ENCODE assay signal across 2 cellular contexts in the genomic region with DNA sequence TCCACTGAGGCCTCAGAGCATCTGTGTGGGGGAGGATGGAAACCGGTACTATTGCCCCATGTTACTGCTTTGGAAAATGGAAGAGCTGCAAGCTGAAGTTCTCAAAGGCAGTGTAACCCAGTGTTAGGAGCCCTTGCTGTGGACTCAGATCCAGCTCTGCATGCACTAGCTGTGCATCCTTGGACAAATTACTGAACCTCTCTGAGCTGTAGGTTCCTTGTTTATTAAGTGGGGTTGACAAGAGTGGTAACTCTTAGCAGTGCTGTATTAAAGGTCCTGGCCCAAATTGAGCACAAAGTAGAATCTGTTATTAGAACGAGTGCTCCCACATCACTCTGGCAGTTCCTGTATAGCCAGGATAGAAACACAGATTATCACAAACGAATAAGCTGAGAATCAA.
A peak's percentile ranks its signal among the peaks of the same experiment; 100 is the strongest.
TF ChIP-seq lines count a peak whose summit lies in the region.

No MANE protein-coding gene starts in this region.

TF ChIP-seq in HEK293, 187 proteins besides CTCF, POLR2A, EP300 and RAD21:
- TF ChIP-seq ZNF777 (tag by site-specific recombination; IDR thresholded peaks at IDR 0.05; ENCODE audit: borderline replicate concordance) (no peak), ZNF768 (tag by site-specific recombination; IDR thresholded peaks at IDR 0.05) (0 out of 2 replicates have a peak, but pooled peaks have one; percentile 14)
TF ChIP-seq in HEK293: peak in this region for 1.

TF ChIP-seq in K562, 482 proteins besides CTCF, POLR2A, EP300 and RAD21:
- TF ChIP-seq, protein P1, sequence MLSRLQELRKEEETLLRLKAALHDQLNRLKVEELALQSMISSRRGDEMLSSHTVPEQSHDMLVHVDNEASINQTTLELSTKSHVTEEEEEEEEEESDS (CRISPR knock-in tag; IDR thresholded peaks at IDR 0.05): no peak
- no peak for TF ChIP-seq ELF2 (CRISPR knock-in tag; IDR thresholded peaks at IDR 0.05)
- TF ChIP-seq HDAC6 (IDR thresholded peaks at IDR 0.05; ENCODE audit: low read depth, low read length): no peak
- TF ChIP-seq HIVEP1 (CRISPR knock-in tag; IDR thresholded peaks at IDR 0.05): no peak
- peak; percentile 61 for TF ChIP-seq ZFP36 (IDR thresholded peaks at IDR 0.05; ENCODE audit: low read depth, low read length, partially characterized antibody)
- TF ChIP-seq, protein P2, sequence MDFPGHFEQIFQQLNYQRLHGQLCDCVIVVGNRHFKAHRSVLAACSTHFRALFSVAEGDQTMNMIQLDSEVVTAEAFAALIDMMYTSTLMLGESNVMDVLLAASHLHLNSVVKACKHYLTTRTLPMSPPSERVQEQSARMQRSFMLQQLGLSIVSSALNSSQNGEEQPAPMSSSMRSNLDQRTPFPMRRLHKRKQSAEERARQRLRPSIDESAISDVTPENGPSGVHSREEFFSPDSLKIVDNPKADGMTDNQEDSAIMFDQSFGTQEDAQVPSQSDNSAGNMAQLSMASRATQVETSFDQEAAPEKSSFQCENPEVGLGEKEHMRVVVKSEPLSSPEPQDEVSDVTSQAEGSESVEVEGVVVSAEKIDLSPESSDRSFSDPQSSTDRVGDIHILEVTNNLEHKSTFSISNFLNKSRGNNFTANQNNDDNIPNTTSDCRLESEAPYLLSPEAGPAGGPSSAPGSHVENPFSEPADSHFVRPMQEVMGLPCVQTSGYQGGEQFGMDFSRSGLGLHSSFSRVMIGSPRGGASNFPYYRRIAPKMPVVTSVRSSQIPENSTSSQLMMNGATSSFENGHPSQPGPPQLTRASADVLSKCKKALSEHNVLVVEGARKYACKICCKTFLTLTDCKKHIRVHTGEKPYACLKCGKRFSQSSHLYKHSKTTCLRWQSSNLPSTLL (IDR thresholded peaks at IDR 0.05): no peak
- TF ChIP-seq TFAM (CRISPR knock-in tag; conservative IDR thresholded peaks at IDR 0.05): no peak
- TF ChIP-seq RCOR1 (IDR thresholded peaks at IDR 0.05; ENCODE audit: borderline replicate concordance in 1 of 2, low read depth in 2 of 2, low read length in 2 of 2): no peak
- no peak for TF ChIP-seq CBX5 (IDR thresholded peaks at IDR 0.05; ENCODE audit: borderline replicate concordance, low read depth)
- no peak for TF ChIP-seq POLR3A (IDR thresholded peaks at IDR 0.05; ENCODE audit: borderline replicate concordance, extremely low read depth, insufficient read depth, insufficient read length)
- TF ChIP-seq, protein P3, sequence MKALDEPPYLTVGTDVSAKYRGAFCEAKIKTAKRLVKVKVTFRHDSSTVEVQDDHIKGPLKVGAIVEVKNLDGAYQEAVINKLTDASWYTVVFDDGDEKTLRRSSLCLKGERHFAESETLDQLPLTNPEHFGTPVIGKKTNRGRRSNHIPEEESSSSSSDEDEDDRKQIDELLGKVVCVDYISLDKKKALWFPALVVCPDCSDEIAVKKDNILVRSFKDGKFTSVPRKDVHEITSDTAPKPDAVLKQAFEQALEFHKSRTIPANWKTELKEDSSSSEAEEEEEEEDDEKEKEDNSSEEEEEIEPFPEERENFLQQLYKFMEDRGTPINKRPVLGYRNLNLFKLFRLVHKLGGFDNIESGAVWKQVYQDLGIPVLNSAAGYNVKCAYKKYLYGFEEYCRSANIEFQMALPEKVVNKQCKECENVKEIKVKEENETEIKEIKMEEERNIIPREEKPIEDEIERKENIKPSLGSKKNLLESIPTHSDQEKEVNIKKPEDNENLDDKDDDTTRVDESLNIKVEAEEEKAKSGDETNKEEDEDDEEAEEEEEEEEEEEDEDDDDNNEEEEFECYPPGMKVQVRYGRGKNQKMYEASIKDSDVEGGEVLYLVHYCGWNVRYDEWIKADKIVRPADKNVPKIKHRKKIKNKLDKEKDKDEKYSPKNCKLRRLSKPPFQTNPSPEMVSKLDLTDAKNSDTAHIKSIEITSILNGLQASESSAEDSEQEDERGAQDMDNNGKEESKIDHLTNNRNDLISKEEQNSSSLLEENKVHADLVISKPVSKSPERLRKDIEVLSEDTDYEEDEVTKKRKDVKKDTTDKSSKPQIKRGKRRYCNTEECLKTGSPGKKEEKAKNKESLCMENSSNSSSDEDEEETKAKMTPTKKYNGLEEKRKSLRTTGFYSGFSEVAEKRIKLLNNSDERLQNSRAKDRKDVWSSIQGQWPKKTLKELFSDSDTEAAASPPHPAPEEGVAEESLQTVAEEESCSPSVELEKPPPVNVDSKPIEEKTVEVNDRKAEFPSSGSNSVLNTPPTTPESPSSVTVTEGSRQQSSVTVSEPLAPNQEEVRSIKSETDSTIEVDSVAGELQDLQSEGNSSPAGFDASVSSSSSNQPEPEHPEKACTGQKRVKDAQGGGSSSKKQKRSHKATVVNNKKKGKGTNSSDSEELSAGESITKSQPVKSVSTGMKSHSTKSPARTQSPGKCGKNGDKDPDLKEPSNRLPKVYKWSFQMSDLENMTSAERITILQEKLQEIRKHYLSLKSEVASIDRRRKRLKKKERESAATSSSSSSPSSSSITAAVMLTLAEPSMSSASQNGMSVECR (CRISPR knock-in tag; IDR thresholded peaks at IDR 0.05): no peak
- peak; percentile 53; the same call in 1 of the 2 replicates for TF ChIP-seq BCOR (IDR thresholded peaks at IDR 0.05)
- no peak for TF ChIP-seq ZNF232 (CRISPR knock-in tag; IDR thresholded peaks at IDR 0.05)
- TF ChIP-seq, protein P4, sequence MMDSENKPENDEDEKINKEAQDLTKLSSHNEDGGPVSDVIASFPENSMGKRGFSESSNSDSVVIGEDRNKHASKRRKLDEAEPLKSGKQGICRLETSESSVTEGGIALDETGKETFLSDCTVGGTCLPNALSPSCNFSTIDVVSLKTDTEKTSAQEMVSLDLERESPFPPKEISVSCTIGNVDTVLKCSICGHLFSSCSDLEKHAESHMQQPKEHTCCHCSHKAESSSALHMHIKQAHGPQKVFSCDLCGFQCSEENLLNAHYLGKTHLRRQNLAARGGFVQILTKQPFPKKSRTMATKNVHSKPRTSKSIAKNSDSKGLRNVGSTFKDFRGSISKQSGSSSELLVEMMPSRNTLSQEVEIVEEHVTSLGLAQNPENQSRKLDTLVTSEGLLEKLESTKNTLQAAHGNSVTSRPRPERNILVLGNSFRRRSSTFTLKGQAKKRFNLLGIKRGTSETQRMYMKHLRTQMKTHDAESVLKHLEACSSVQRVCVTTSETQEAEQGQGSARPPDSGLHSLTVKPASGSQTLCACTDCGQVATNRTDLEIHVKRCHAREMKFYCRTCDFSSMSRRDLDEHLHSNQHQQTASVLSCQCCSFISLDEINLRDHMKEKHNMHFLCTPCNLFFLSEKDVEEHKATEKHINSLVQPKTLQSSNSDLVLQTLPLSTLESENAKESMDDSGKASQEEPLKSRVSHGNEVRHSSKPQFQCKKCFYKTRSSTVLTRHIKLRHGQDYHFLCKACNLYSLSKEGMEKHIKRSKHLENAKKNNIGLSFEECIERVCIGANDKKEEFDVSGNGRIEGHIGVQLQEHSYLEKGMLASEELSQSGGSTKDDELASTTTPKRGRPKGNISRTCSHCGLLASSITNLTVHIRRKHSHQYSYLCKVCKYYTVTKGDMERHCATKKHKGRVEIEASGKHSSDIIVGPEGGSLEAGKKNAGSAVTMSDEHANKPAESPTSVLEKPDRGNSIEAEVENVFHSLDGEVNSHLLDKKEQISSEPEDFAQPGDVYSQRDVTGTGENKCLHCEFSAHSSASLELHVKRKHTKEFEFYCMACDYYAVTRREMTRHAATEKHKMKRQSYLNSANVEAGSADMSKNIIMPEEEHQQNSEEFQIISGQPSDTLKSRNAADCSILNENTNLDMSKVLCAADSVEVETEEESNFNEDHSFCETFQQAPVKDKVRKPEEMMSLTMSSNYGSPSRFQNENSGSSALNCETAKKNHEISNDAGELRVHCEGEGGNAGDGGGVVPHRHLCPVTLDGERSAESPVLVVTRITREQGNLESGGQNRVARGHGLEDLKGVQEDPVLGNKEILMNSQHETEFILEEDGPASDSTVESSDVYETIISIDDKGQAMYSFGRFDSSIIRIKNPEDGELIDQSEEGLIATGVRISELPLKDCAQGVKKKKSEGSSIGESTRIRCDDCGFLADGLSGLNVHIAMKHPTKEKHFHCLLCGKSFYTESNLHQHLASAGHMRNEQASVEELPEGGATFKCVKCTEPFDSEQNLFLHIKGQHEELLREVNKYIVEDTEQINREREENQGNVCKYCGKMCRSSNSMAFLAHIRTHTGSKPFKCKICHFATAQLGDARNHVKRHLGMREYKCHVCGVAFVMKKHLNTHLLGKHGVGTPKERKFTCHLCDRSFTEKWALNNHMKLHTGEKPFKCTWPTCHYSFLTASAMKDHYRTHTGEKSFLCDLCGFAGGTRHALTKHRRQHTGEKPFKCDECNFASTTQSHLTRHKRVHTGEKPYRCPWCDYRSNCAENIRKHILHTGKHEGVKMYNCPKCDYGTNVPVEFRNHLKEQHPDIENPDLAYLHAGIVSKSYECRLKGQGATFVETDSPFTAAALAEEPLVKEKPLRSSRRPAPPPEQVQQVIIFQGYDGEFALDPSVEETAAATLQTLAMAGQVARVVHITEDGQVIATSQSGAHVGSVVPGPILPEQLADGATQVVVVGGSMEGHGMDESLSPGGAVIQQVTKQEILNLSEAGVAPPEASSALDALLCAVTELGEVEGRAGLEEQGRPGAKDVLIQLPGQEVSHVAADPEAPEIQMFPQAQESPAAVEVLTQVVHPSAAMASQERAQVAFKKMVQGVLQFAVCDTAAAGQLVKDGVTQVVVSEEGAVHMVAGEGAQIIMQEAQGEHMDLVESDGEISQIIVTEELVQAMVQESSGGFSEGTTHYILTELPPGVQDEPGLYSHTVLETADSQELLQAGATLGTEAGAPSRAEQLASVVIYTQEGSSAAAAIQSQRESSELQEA (IDR thresholded peaks at IDR 0.05; ENCODE audit: low read depth): no peak
- no peak for TF ChIP-seq TAF15 (IDR thresholded peaks at IDR 0.05; ENCODE audit: low read depth, low read length)
- TF ChIP-seq, protein P5, sequence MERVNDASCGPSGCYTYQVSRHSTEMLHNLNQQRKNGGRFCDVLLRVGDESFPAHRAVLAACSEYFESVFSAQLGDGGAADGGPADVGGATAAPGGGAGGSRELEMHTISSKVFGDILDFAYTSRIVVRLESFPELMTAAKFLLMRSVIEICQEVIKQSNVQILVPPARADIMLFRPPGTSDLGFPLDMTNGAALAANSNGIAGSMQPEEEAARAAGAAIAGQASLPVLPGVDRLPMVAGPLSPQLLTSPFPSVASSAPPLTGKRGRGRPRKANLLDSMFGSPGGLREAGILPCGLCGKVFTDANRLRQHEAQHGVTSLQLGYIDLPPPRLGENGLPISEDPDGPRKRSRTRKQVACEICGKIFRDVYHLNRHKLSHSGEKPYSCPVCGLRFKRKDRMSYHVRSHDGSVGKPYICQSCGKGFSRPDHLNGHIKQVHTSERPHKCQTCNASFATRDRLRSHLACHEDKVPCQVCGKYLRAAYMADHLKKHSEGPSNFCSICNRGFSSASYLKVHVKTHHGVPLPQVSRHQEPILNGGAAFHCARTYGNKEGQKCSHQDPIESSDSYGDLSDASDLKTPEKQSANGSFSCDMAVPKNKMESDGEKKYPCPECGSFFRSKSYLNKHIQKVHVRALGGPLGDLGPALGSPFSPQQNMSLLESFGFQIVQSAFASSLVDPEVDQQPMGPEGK (CRISPR knock-in tag; IDR thresholded peaks at IDR 0.05; ENCODE audit: borderline replicate concordance): no peak
- TF ChIP-seq RBM25 (IDR thresholded peaks at IDR 0.05; ENCODE audit: low read depth, low read length, severe bottlenecking): peak; percentile 52
